ENCODE assay signal across 15 cellular contexts in genomic region chr1:86530211-86530610, GRCh38. TPM values are rescaled to one million over a fixed set of nuclear protein-coding genes. Genes with fewer than 3 reads are reported as not detected.
A peak's percentile ranks its signal among the peaks of the same experiment; 100 is the strongest.
DNase-seq lines count a peak whose midpoint lies in the region; ATAC-seq, FAIRE-seq and TF ChIP-seq lines count a peak whose summit lies in the region.
"Had no signal": no experiment of that assay in that cellular context is flagged by ENCODE, and none has a peak within 500 bp of the region (broad histone marks: within the 10 kb centered on the region; RNA-seq: fewer than 3 reads in every experiment).

No MANE protein-coding gene starts in this region.

- no peak for TF ChIP-seq CTCF in bronchial epithelial cell (IDR thresholded peaks at IDR 0.05; ENCODE audit: insufficient read depth, low read length, severe bottlenecking)

- H3K36me3 ChIP-seq in bronchial epithelial cell (ENCODE audit: control insufficient read depth, insufficient read depth, low read length) (no peaks in the 10 kb centered on the region), H7 (replicated peaks; ENCODE audit: control insufficient read depth, insufficient read depth, low read length) (no peaks in the 10 kb centered on the region)
- H3K36me3 ChIP-seq: BE2C had no signal

- H3K27me3 ChIP-seq in bronchial epithelial cell (ENCODE audit: control insufficient read depth, insufficient read depth, low read length) (no peaks in the 10 kb centered on the region), H7 (ENCODE audit: control insufficient read depth, insufficient read depth, low read length) (no peaks in the 10 kb centered on the region)
- H3K27me3 ChIP-seq: BE2C had no signal

- ATAC-seq in HG03045 (IDR thresholded peaks at IDR 0.05; ENCODE audit: unreplicated experiment) = no peak

- FAIRE-seq in bronchial epithelial cell (lab: Jason Lieb, UNC) = peak; percentile 58

- DNase-seq in NCI-H82 (lab: John Stamatoyannopoulos, UW) = peak; percentile 22
- no peak for DNase-seq in NCI-H82 treated with DMSO at 0.1 percent for 48 hours (lab: John Stamatoyannopoulos, UW; ENCODE audit: unreplicated experiment)
- DNase-seq in NCI-H187 treated with DMSO at 0.1 percent for 48 hours (lab: John Stamatoyannopoulos, UW) = peak; percentile 69
- no peak for DNase-seq in bronchial epithelial cell (ENCODE audit: low read depth)
- DNase-seq in H7 = no peak
- DNase-seq: ACHN; BE2C; C1 segment of cervical spinal cord; CD4-positive, alpha-beta T cell; DMS79 treated with DMSO at 0.1 percent for 48 hours; GF-D8; GOT3; H9 had no signal

- H3K4me3 ChIP-seq in bronchial epithelial cell (ENCODE audit: low read depth, low read length) (no peak overlapping the region), H7 (ENCODE audit: insufficient read depth, low read depth, low read length) (no peak overlapping the region)

RNA-seq across cellular contexts. Expression of gene CLCA4, which starts 16.7 kb away (rescaled TPM):
- total RNA-seq in bronchial epithelial cell = 12.1 and 45.8 TPM in 2 replicates
- not detected in 2 replicates for total RNA-seq in H7 (2014; rRNA removed; shearing (Covaris generic))
- total RNA-seq: A172; CD4-positive, alpha-beta T cell; H9 had no signal

Comparison
In these comparisons a context has a peak if more than half of its experiments do, and no peak if none do; other contexts are left out.
1. DNase-seq: peak in NCI-H82 (single experiment) and NCI-H187 treated with DMSO at 0.1 percent for 48 hours (single experiment); none in NCI-H82 treated with DMSO at 0.1 percent for 48 hours (single experiment), bronchial epithelial cell (single experiment) and H7 (single experiment).
2. RNA of gene CLCA4, which starts 16.7 kb away (total RNA-seq): 12.1 to 45.8 TPM in bronchial epithelial cell; not detected in H7; every median in the first group is over 10 times any median in the second.